4 cellular contexts compared by ENCODE assay signal in genomic region chr12:40435251-40435650, GRCh38.
TF ChIP-seq lines count a peak whose summit lies in the region.

No MANE protein-coding gene starts in this region.

TF ChIP-seq in HepG2, 621 proteins besides CTCF, POLR2A, EP300 and RAD21:
- TF ChIP-seq MAFK (conservative IDR thresholded peaks at IDR 0.05 in 1 of 2, IDR thresholded peaks at IDR 0.05 in 1 of 2; ENCODE audit: low read length in 2 of 2) (peak; percentile 44 to 85; a peak in 3 of 4 replicates), MAFF (IDR thresholded peaks at IDR 0.05; ENCODE audit: low read depth, low read length) (peak; percentile 79), ZNF263 (CRISPR knock-in tag; IDR thresholded peaks at IDR 0.05) (no peak)
TF ChIP-seq in HepG2: peak in this region for 2.

TF ChIP-seq in A549, 52 proteins besides CTCF, POLR2A, EP300 and RAD21:
- TF ChIP-seq CBX2 (IDR thresholded peaks at IDR 0.05; ENCODE audit: borderline replicate concordance, low read depth) (no peak), TFCP2L1 (CRISPR knock-in tag; IDR thresholded peaks at IDR 0.05) (no peak), MAFK (IDR thresholded peaks at IDR 0.05; ENCODE audit: partially characterized antibody) (peak; percentile 81)

TF ChIP-seq in IMR-90, 13 proteins besides CTCF, POLR2A, EP300 and RAD21:
- TF ChIP-seq RCOR1 (IDR thresholded peaks at IDR 0.05; ENCODE audit: insufficient replicate concordance, low read length), result no peak
- TF ChIP-seq MAFK (IDR thresholded peaks at IDR 0.05; ENCODE audit: low read depth, low read length), result peak; percentile 86
TF ChIP-seq in IMR-90: peak in this region for 1.

TF ChIP-seq in K562, 482 proteins besides CTCF, POLR2A, EP300 and RAD21:
- TF ChIP-seq MAFG (tag; conservative IDR thresholded peaks at IDR 0.05), result peak; percentile 63
- TF ChIP-seq ZNF561 (CRISPR knock-in tag; conservative IDR thresholded peaks at IDR 0.05), result no peak
- TF ChIP-seq MAFF (IDR thresholded peaks at IDR 0.05; ENCODE audit: low read length), result peak; percentile 68
- TF ChIP-seq MAFK (IDR thresholded peaks at IDR 0.05; ENCODE audit: low read length), result peak; percentile 63; the same call in 1 of the 2 replicates
- peak; percentile 34; the same call in 1 of the 2 replicates for TF ChIP-seq C11orf30 (IDR thresholded peaks at IDR 0.05; ENCODE audit: low read depth)
- TF ChIP-seq ZNF316 (IDR thresholded peaks at IDR 0.05), result peak; percentile 72
- no peak for TF ChIP-seq RHOXF2B (CRISPR knock-in tag; conservative IDR thresholded peaks at IDR 0.05)
